ENCODE assay signal across 18 cellular contexts in the genomic region with DNA sequence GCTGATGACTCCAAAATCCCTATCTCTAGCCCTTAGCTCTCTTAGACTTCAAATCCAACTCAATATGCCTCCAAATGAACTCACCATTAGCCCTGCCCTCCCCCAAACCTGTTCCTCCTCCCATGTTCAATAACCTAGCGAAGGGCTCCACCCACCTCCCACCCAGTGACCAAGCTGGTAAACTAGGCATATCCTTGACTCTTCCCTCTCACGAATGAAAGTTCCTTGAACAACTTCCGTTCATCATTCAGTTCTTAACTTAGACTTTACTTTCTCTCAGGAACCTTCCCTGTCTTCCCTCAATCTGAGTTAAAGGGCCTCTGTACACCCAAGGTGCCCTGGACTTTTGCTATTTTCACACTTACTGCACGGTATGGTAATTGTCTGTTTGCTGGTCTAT. TPM values are rescaled to one million over a fixed set of nuclear protein-coding genes. Genes with fewer than 3 reads are reported as not detected.
DNase-seq lines count a peak whose midpoint lies in the region; ATAC-seq, FAIRE-seq and TF ChIP-seq lines count a peak whose summit lies in the region.
"Had no signal": no experiment of that assay in that cellular context is flagged by ENCODE, and none has a peak within 500 bp of the region (broad histone marks: within the 10 kb centered on the region; RNA-seq: fewer than 3 reads in every experiment).

No MANE protein-coding gene starts in this region.

- no peak overlapping the region for H2BK120ac ChIP-seq in H1 (replicated peaks; ENCODE audit: low read depth, low read length)

- no peak for TF ChIP-seq RAD21 in H1 (IDR thresholded peaks at IDR 0.05 in 1 of 2, conservative IDR thresholded peaks at IDR 0.05 in 1 of 2; ENCODE audit: low read depth in 2 of 2, low read length in 2 of 2)

- no peak overlapping the region for H3K56ac ChIP-seq in H1 (replicated peaks; ENCODE audit: insufficient read length, low read depth, low read length)

- no peak overlapping the region for H2BK5ac ChIP-seq in H1 (ENCODE audit: low read depth, low read length)

- no peaks in the 10 kb centered on the region for H3K9me3 ChIP-seq in CD4-positive, alpha-beta memory T cell (ENCODE audit: control insufficient read depth in 1 of 2, low read length in 2 of 2)
- no peaks in the 10 kb centered on the region for H3K9me3 ChIP-seq in OCI-LY7 (ENCODE audit: low read length)
- no peaks in the 10 kb centered on the region for H3K9me3 ChIP-seq in H1 (ENCODE audit: insufficient read depth in 2 of 2, low read depth in 1 of 2, low read length in 1 of 2)
- H3K9me3 ChIP-seq: BE2C, SK-N-SH, transverse colon had no signal

- intact Hi-C loops in CD4-positive, alpha-beta memory T cell (cut with micrococcal nuclease) = loop anchor here (5.0 kb wide), 1 partner anchor 161 kb away; a partner anchor contains a TSS
- intact Hi-C loops in OCI-LY7 (cut with micrococcal nuclease; ENCODE audit: unreplicated experiment) = no loop called here

- no peak for ATAC-seq in stimulated activated memory B cell treated with anti-CD40 and anti-IgM and Interleukin-4, amounts not matched to agents 10 μg/mL and 1 μg/mL and 100 μg/mL, for 72 hours
- ATAC-seq in HG03442 (IDR thresholded peaks at IDR 0.05; ENCODE audit: unreplicated experiment) = no peak
- ATAC-seq: left ventricle myocardium superior had no signal

- no peak for DNase-seq in CD4-positive, alpha-beta memory T cell
- no peak for DNase-seq in OCI-LY7 (ENCODE audit: low spot score)
- no peak for DNase-seq in H1 (ENCODE audit: low read depth in 1 of 2, low spot score in 2 of 2)
- DNase-seq in mesenteric fat pad (ENCODE audit: low spot score) = no peak
- DNase-seq in frontal cortex (ENCODE audit: low spot score in 2 of 2) = no peak
- DNase-seq: amygdala; BE2C; DMS79 treated with DMSO at 0.1 percent for 48 hours; endodermal cell; left ventricle myocardium superior; NCI-H187 treated with DMSO at 0.1 percent for 48 hours; SK-N-SH; stimulated activated CD4-positive, alpha-beta T cell treated with anti-CD3 and anti-CD28 coated beads, Interleukin-12 subunit alpha, Interleukin-12 subunit beta, amount 100 ng/mL, for 4 hours; stimulated activated naive CD4-positive, alpha-beta T cell; transverse colon had no signal

- CTCF ChIA-PET in CD4-positive, alpha-beta memory T cell (lab: Charles Lee; ENCODE audit: partially characterized antibody) = no interaction called here
- CTCF ChIA-PET in OCI-LY7 (lab: Charles Lee; ENCODE audit: unreplicated experiment) (no interaction called here), H1 (lab: Charles Lee; ENCODE audit: partially characterized antibody) (interaction anchor here (0.6 kb wide), 1 partner anchor 52 kb away, joined by 4 read pairs; no protein-coding TSS in a partner anchor)

- POLR2A ChIA-PET in CD4-positive, alpha-beta memory T cell (lab: Charles Lee; ENCODE audit: partially characterized antibody) = interaction anchor here (1.1 to 5.3 kb wide), 3 partner anchors 57 to 106 kb away, joined by 3 to 45 read pairs (median 4); a partner anchor contains a TSS
- POLR2A ChIA-PET in OCI-LY7 (lab: Charles Lee) (interaction anchor here (0.6 to 1.9 kb wide), 5 partner anchors 10 to 78 kb away, joined by 3 to 7 read pairs (median 3); a partner anchor contains a TSS), H1 (lab: Charles Lee; ENCODE audit: partially characterized antibody) (interaction anchor here (0.6 to 1.4 kb wide), 4 partner anchors 11 to 77 kb away, joined by 3 to 7 read pairs (median 4); a partner anchor contains a TSS)

- FAIRE-seq in H1 (lab: Jason Lieb, UNC) = no peak
- no peak for FAIRE-seq in frontal cortex (lab: Jason Lieb, UNC)

- no peak for TF ChIP-seq POLR2A in H1 (IDR thresholded peaks at IDR 0.05; ENCODE audit: control extremely low read depth in 1 of 2, low read depth in 2 of 2, low read length in 2 of 2)

- H3K4me3 ChIP-seq in ACC112 (ENCODE audit: low read depth, low read length) = peak overlapping the region; percentile 25; the same call in 1 of the 2 replicates
- no peak overlapping the region for H3K4me3 ChIP-seq in CD4-positive, alpha-beta memory T cell (ENCODE audit: low read length in 2 of 2)
- H3K4me3 ChIP-seq in OCI-LY7 (ENCODE audit: low read depth, low read length, poor library complexity, severe bottlenecking) = no peak overlapping the region
- H3K4me3 ChIP-seq in H1 (ENCODE audit: extremely low read depth in 1 of 4, insufficient read depth in 2 of 4, low read depth in 3 of 4, low read length in 4 of 4) = peak overlapping the region in 1 of 4 experiments; percentile 89; a peak in 1 of 8 replicates
- H3K4me3 ChIP-seq: transverse colon had no signal

- no peak overlapping the region for H2BK12ac ChIP-seq in H1 (ENCODE audit: low read depth, low read length)

- peaks cover 15% of the 10 kb centered on the region for H3K4me1 ChIP-seq in ACC112 (ENCODE audit: control insufficient read depth, insufficient read depth, low read length, unreplicated experiment)
- peaks cover 23% of the 10 kb centered on the region for H3K4me1 ChIP-seq in CD4-positive, alpha-beta memory T cell (ENCODE audit: insufficient read depth, low read length)
- H3K4me1 ChIP-seq in OCI-LY7 (ENCODE audit: insufficient read depth, low read length, poor library complexity, severe bottlenecking) = peaks cover 38% of the 10 kb centered on the region
- H3K4me1 ChIP-seq in H1 (replicated peaks in 1 of 4; ENCODE audit: control insufficient read depth in 3 of 4, insufficient read depth in 4 of 4, low read length in 3 of 4) = peaks cover 0 to 9% (median 4%) of the 10 kb centered on the region in 4 experiments; a peak in 6 of 7 replicates

- H3K27ac ChIP-seq in ACC112 (ENCODE audit: low read depth, low read length) (no peak overlapping the region), OCI-LY7 (ENCODE audit: low read depth, low read length, poor library complexity, severe bottlenecking) (no peak overlapping the region), H1 (ENCODE audit: low read depth, low read length) (no peak overlapping the region)
- no peak overlapping the region for H3K27ac ChIP-seq in CD4-positive, alpha-beta memory T cell (ENCODE audit: low read depth, low read length)
- H3K27ac ChIP-seq: transverse colon had no signal

- peaks cover 10% of the 10 kb centered on the region for H3K23me2 ChIP-seq in H1 (ENCODE audit: low read depth, low read length)

- H3K23ac ChIP-seq in H1 (ENCODE audit: insufficient read length) = no peak overlapping the region

- H2AFZ ChIP-seq in ACC112 (ENCODE audit: low read length, unreplicated experiment) = peak overlapping the region; percentile 18
- H2AFZ ChIP-seq in OCI-LY7 (ENCODE audit: low read length) = peak overlapping the region; percentile 39; the same call in 1 of the 2 replicates
- H2AFZ ChIP-seq in H1 (ENCODE audit: low read length) = no peak overlapping the region

- no peaks in the 10 kb centered on the region for H4K20me1 ChIP-seq in OCI-LY7 (ENCODE audit: insufficient read depth, low read length)
- H4K20me1 ChIP-seq in H1 (replicated peaks in 1 of 2; ENCODE audit: control insufficient read depth in 1 of 2, insufficient read depth in 2 of 2, low read length in 2 of 2) = no peaks in the 10 kb centered on the region

- H3K79me2 ChIP-seq in ACC112 (ENCODE audit: control insufficient read depth, insufficient read depth, low read length, unreplicated experiment) (peaks cover 20% of the 10 kb centered on the region), OCI-LY7 (ENCODE audit: insufficient read depth, low read depth, low read length) (peaks cover 15% of the 10 kb centered on the region), H1 (ENCODE audit: control insufficient read depth in 1 of 2, insufficient read depth in 2 of 2, low read length in 2 of 2) (peaks cover 0 to 15% of the 10 kb centered on the region in 2 experiments; a peak in 2 of 4 replicates)

- peak overlapping the region in 4 of 7 donors; percentile 27 to 77 (median 45) for H3K27ac Mint-ChIP-seq in CD4-positive, alpha-beta memory T cell
- no peak overlapping the region for H3K27ac Mint-ChIP-seq in stimulated activated memory B cell treated with anti-CD40 and anti-IgM and Interleukin-4, amounts not matched to agents 10 μg/mL and 1 μg/mL and 100 μg/mL, for 72 hours
- H3K27ac Mint-ChIP-seq: endodermal cell had no signal

- no peak overlapping the region for H2BK20ac ChIP-seq in H1 (ENCODE audit: low read length)

- H2AK5ac ChIP-seq in H1 (ENCODE audit: low read depth, low read length) = no peak overlapping the region

- H4K91ac ChIP-seq in H1 (replicated peaks; ENCODE audit: insufficient read length, low read length) = no peak overlapping the region

- H3K27me3 Mint-ChIP-seq in CD4-positive, alpha-beta memory T cell = no peaks in the 10 kb centered on the region
- no peaks in the 10 kb centered on the region for H3K27me3 Mint-ChIP-seq in stimulated activated memory B cell treated with anti-CD40 and anti-IgM and Interleukin-4, amounts not matched to agents 10 μg/mL and 1 μg/mL and 100 μg/mL, for 72 hours

- no peaks in the 10 kb centered on the region for H3K27me3 ChIP-seq in ACC112 (ENCODE audit: insufficient read depth, low read length)
- no peaks in the 10 kb centered on the region for H3K27me3 ChIP-seq in CD4-positive, alpha-beta memory T cell (ENCODE audit: insufficient read depth, low read length)
- H3K27me3 ChIP-seq in H1 (replicated peaks in 1 of 4; ENCODE audit: control insufficient read depth in 3 of 4, extremely low read depth in 1 of 4, insufficient read depth in 3 of 4, low read length in 3 of 4) = peaks cover 0 to 13% (median 7%) of the 10 kb centered on the region in 4 experiments
- H3K27me3 ChIP-seq: BE2C, transverse colon had no signal

- H3K18ac ChIP-seq in H1 (ENCODE audit: extremely low read depth, low read length) = no peak overlapping the region

- TF ChIP-seq CTCF in OCI-LY7 (conservative IDR thresholded peaks at IDR 0.05; ENCODE audit: low read length) = no peak
- TF ChIP-seq CTCF in H1 (IDR thresholded peaks at IDR 0.05; ENCODE audit: control extremely low read depth in 1 of 3, insufficient read depth in 1 of 3, low read depth in 1 of 3, low read length in 3 of 3) = no peak

- H3K4me3 Mint-ChIP-seq in CD4-positive, alpha-beta memory T cell = peak overlapping the region in 6 of 8 donors; percentile 0 to 85 (median 23)
- H3K4me3 Mint-ChIP-seq in stimulated activated memory B cell treated with anti-CD40 and anti-IgM and Interleukin-4, amounts not matched to agents 10 μg/mL and 1 μg/mL and 100 μg/mL, for 72 hours = no peak overlapping the region

- H4K5ac ChIP-seq in H1 (ENCODE audit: insufficient read length, low read depth, low read length) = no peak overlapping the region

- no peak overlapping the region for H3K9ac ChIP-seq in H1 (replicated peaks in 1 of 4; ENCODE audit: extremely low read depth in 1 of 4, low read depth in 3 of 4, low read length in 3 of 4)
- H3K9ac ChIP-seq: SK-N-SH had no signal

- TF ChIP-seq EP300 in H1 (IDR thresholded peaks at IDR 0.05; ENCODE audit: borderline replicate concordance in 1 of 2, low read depth in 2 of 2, low read length in 2 of 2) = no peak

- no peak overlapping the region for H3K4ac ChIP-seq in H1 (replicated peaks; ENCODE audit: insufficient read length, low read depth, low read length)

- H3K9me3 Mint-ChIP-seq in CD4-positive, alpha-beta memory T cell = no peaks in the 10 kb centered on the region
- H3K9me3 Mint-ChIP-seq in stimulated activated memory B cell treated with anti-CD40 and anti-IgM and Interleukin-4, amounts not matched to agents 10 μg/mL and 1 μg/mL and 100 μg/mL, for 72 hours = no peaks in the 10 kb centered on the region
- H3K9me3 Mint-ChIP-seq: endodermal cell had no signal

- WGBS in H1 (ENCODE audit: extremely low coverage in 1 of 2, insufficient coverage in 1 of 2, insufficient read length in 1 of 2, insufficient replicate concordance in 2 of 2, low coverage in 1 of 2, low lambda C conversion rate in 2 of 2, missing lambda C conversion rate in 1 of 2), 2 experiments = 74% methylated on average over 4 of the region's 4 CpGs; no CpG with 5 or more reads in 1 of the 2 experiments

- H3K4me2 ChIP-seq in OCI-LY7 (ENCODE audit: low read length) (0 out of 2 replicates have a peak overlapping the region, but pooled peaks have one; percentile 24), H1 (ENCODE audit: insufficient read depth in 1 of 2, low read depth in 2 of 2, low read length in 2 of 2) (peak overlapping the region; percentile 83 to 96; a peak in 1 of 4 replicates)
- H3K4me2 ChIP-seq: SK-N-SH had no signal

- peaks cover 27 to 46% (median 29%) of the 10 kb centered on the region in 4 donors for H3K4me1 Mint-ChIP-seq in CD4-positive, alpha-beta memory T cell
- peaks cover 37% of the 10 kb centered on the region for H3K4me1 Mint-ChIP-seq in stimulated activated memory B cell treated with anti-CD40 and anti-IgM and Interleukin-4, amounts not matched to agents 10 μg/mL and 1 μg/mL and 100 μg/mL, for 72 hours

- no peaks in the 10 kb centered on the region for H3K36me3 ChIP-seq in ACC112 (ENCODE audit: insufficient read depth, low read length)
- no peaks in the 10 kb centered on the region for H3K36me3 ChIP-seq in CD4-positive, alpha-beta memory T cell (ENCODE audit: insufficient read depth, low read length)
- H3K36me3 ChIP-seq in OCI-LY7 (ENCODE audit: insufficient read depth, low read length) = no peaks in the 10 kb centered on the region
- no peaks in the 10 kb centered on the region for H3K36me3 ChIP-seq in H1 (ENCODE audit: control insufficient read depth in 2 of 4, insufficient read depth in 4 of 4, low read length in 3 of 4)
- H3K36me3 ChIP-seq: BE2C, transverse colon had no signal

- BruUV-seq in OCI-LY7 (replicated peaks; lab: Mats Ljungman, UMichigan) = no TSS peak

- peaks cover 0 to 5% of the 10 kb centered on the region in 2 donors for H3K36me3 Mint-ChIP-seq in CD4-positive, alpha-beta memory T cell
- no peaks in the 10 kb centered on the region for H3K36me3 Mint-ChIP-seq in stimulated activated memory B cell treated with anti-CD40 and anti-IgM and Interleukin-4, amounts not matched to agents 10 μg/mL and 1 μg/mL and 100 μg/mL, for 72 hours

- no peak overlapping the region for H4K8ac ChIP-seq in H1 (ENCODE audit: extremely low read depth, insufficient read depth, low read length)

- no peak overlapping the region for H2BK15ac ChIP-seq in H1 (ENCODE audit: low read length)

- no peaks in the 10 kb centered on the region for H3K9me2 ChIP-seq in OCI-LY7 (ENCODE audit: insufficient read depth, low read length)
- H3K9me2 ChIP-seq: SK-N-SH had no signal

- no peak overlapping the region for H3K14ac ChIP-seq in H1 (ENCODE audit: insufficient read length)

- no peaks in the 10 kb centered on the region for H3K79me1 ChIP-seq in H1 (ENCODE audit: low read depth, low read length)

RNA-seq across cellular contexts. Expression of a gene that starts 1.9 kb away (rescaled TPM):
- total RNA-seq in CD4-positive, alpha-beta memory T cell = 10 to 100 TPM; 12.9 to 13.6 TPM
- polyA plus RNA-seq in CD4-positive, alpha-beta memory T cell = 1 to 10 TPM; 2.0 to 2.8 TPM
- 0.25 and 0.26 TPM in 2 replicates for total RNA-seq in OCI-LY7 (2014; rRNA removed; shearing (Covaris generic))
- total RNA-seq in OCI-LY7 (2022) (0.37 TPM in 1 of 2 replicates, not detected in the other), mesenteric fat pad (7.8 TPM), frontal cortex (27.3 TPM)
- total RNA-seq in H1 (2021; fragmentation: NEBNext Ultra II Directional; extraction: Animal tissue kit (Norgen Biotek cat#: 25700)) = not detected in 2 replicates
- polyA plus RNA-seq in H1 (2011; rRNA removed) = 0.08 TPM in 1 of 2 replicates, not detected in the other
- polyA plus RNA-seq in H1 (2011; cell fraction: cytosol; rRNA removed) = 0.09 TPM
- polyA plus RNA-seq in H1 (2011; cell fraction: nucleus; rRNA removed) = not detected
- polyA plus RNA-seq in H1 (2012, experiment 1 of 2) = not detected in 4 replicates
- not detected for polyA plus RNA-seq in H1 (2012, experiment 2 of 2)
- not detected for polyA plus RNA-seq in H1 (2013, experiment 1 of 2)
- not detected for polyA plus RNA-seq in H1 (2013, experiment 2 of 2)
- not detected in 2 replicates for polyA minus RNA-seq in H1 (2011; rRNA and poly(A)+ RNA removed)
- not detected for polyA minus RNA-seq in H1 (2011; cell fraction: cytosol; rRNA and poly(A)+ RNA removed)
- polyA minus RNA-seq in H1 (2011; cell fraction: nucleus; rRNA and poly(A)+ RNA removed) = not detected

RNA-seq across cellular contexts. Expression of a gene that starts 3.0 kb away (rescaled TPM):
- total RNA-seq in CD4-positive, alpha-beta memory T cell = 1 to 10 TPM; 1.6 to 1.9 TPM
- polyA plus RNA-seq in CD4-positive, alpha-beta memory T cell = 1 to 10 TPM; 2.2 to 3.1 TPM
- 26.3 and 28.6 TPM in 2 replicates for total RNA-seq in OCI-LY7 (2014; rRNA removed; shearing (Covaris generic))
- total RNA-seq in OCI-LY7 (2022) (30.3 and 36.8 TPM in 2 replicates), mesenteric fat pad (0.96 TPM), frontal cortex (5.3 TPM)
- 31.2 and 34.0 TPM in 2 replicates for total RNA-seq in H1 (2021; fragmentation: NEBNext Ultra II Directional; extraction: Animal tissue kit (Norgen Biotek cat#: 25700))
- 24.5 and 41.7 TPM in 2 replicates for polyA plus RNA-seq in H1 (2011; rRNA removed)
- 31.3 TPM for polyA plus RNA-seq in H1 (2011; cell fraction: cytosol; rRNA removed)
- polyA plus RNA-seq in H1 (2011; cell fraction: nucleus; rRNA removed) = 26.3 TPM
- polyA plus RNA-seq in H1 (2012, experiment 1 of 2) = 22.3 to 34.7 TPM (median 26.4 TPM) in 4 replicates
- 10.6 TPM for polyA plus RNA-seq in H1 (2012, experiment 2 of 2)
- 34.4 TPM for polyA plus RNA-seq in H1 (2013, experiment 1 of 2)
- 31.3 TPM for polyA plus RNA-seq in H1 (2013, experiment 2 of 2)
- 30.6 and 42.3 TPM in 2 replicates for polyA minus RNA-seq in H1 (2011; rRNA and poly(A)+ RNA removed)
- 9.9 TPM for polyA minus RNA-seq in H1 (2011; cell fraction: cytosol; rRNA and poly(A)+ RNA removed)
- polyA minus RNA-seq in H1 (2011; cell fraction: nucleus; rRNA and poly(A)+ RNA removed) = 35.8 TPM

RNA-seq across cellular contexts. Expression of a gene that starts 56.0 kb away (rescaled TPM):
- total RNA-seq in CD4-positive, alpha-beta memory T cell = 1 to 10 TPM; 8.7 to 9.8 TPM
- 10 to 100 TPM; 17.9 to 18.1 TPM for polyA plus RNA-seq in CD4-positive, alpha-beta memory T cell
- total RNA-seq in OCI-LY7 (2014; rRNA removed; shearing (Covaris generic)) = 14.7 and 17.2 TPM in 2 replicates
- 9.7 and 11.6 TPM in 2 replicates for total RNA-seq in OCI-LY7 (2022)
- total RNA-seq in H1 (2021; fragmentation: NEBNext Ultra II Directional; extraction: Animal tissue kit (Norgen Biotek cat#: 25700)) = 27.5 and 30.0 TPM in 2 replicates
- 12.2 and 13.1 TPM in 2 replicates for polyA plus RNA-seq in H1 (2011; rRNA removed)
- polyA plus RNA-seq in H1 (2011; cell fraction: cytosol; rRNA removed) = 19.4 TPM
- 8.6 TPM for polyA plus RNA-seq in H1 (2011; cell fraction: nucleus; rRNA removed)
- 15.7 to 25.0 TPM (median 17.1 TPM) in 4 replicates for polyA plus RNA-seq in H1 (2012, experiment 1 of 2)
- polyA plus RNA-seq in H1 (2012, experiment 2 of 2) = 5.3 TPM
- 14.7 TPM for polyA plus RNA-seq in H1 (2013, experiment 1 of 2)
- 14.4 TPM for polyA plus RNA-seq in H1 (2013, experiment 2 of 2)
- polyA minus RNA-seq in H1 (2011; rRNA and poly(A)+ RNA removed) = 4.5 and 5.9 TPM in 2 replicates
- polyA minus RNA-seq in H1 (2011; cell fraction: cytosol; rRNA and poly(A)+ RNA removed) = 10.2 TPM
- 10.3 TPM for polyA minus RNA-seq in H1 (2011; cell fraction: nucleus; rRNA and poly(A)+ RNA removed)
- total RNA-seq in mesenteric fat pad = 7.5 TPM
- 22.0 TPM for total RNA-seq in frontal cortex
